Comparison of ENCODE assay signal across 9 cellular contexts in the genomic region with DNA sequence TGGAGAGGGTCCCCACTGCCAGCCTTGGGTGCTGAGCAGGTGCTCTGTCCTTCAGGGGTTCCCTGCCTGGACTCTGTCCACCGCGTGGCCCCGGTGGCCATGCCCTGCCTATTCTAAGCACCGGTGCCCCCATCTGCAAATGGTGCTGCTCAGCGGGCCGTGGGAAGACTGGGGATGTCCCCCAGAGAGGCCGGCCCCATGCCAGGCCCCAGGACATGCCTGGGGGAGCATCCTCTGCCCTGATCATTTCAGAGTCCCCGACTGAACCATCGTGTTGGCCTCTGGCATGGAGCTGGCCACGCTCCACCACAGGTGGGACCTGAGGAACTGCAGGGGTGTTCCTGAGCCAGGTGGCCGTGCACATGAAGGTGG.
DNase-seq lines count a peak whose midpoint lies in the region; ATAC-seq, FAIRE-seq and TF ChIP-seq lines count a peak whose summit lies in the region.
"Had no signal": no experiment of that assay in that cellular context is flagged by ENCODE, and none has a peak within 500 bp of the region (broad histone marks: within the 10 kb centered on the region; RNA-seq: fewer than 3 reads in every experiment).

No MANE protein-coding gene starts in this region.

- no peaks in the 10 kb centered on the region for H3K9me3 ChIP-seq in suprapubic skin
- no peaks in the 10 kb centered on the region for H3K9me3 ChIP-seq in kidney (ENCODE audit: control insufficient read depth in 1 of 2, low read length in 2 of 2)

- H3K36me3 ChIP-seq in suprapubic skin: no peaks in the 10 kb centered on the region
- H3K36me3 ChIP-seq in kidney (ENCODE audit: control insufficient read depth in 1 of 2, insufficient read depth in 2 of 2, low read length in 2 of 2): no peaks in the 10 kb centered on the region

- POLR2A ChIA-PET in activated CD4-positive, alpha-beta T cell treated with anti-CD3 and anti-CD28 coated beads, Interleukin-2, amount 10 ng/mL, durations not matched to agents 7 days and 5 days (lab: Charles Lee): no interaction called here
- POLR2A ChIA-PET in activated CD8-positive, alpha-beta T cell treated with anti-CD3 and anti-CD28 coated beads, Interleukin-2, amount 10 ng/mL, durations not matched to agents 7 days and 5 days (lab: Charles Lee): interaction anchor here (0.6 to 0.9 kb wide), 2 partner anchors 24 to 52 kb away, joined by 3 to 4 read pairs; no protein-coding TSS in a partner anchor

- no CpG with 5 or more reads among the region's 11 CpGs for WGBS in suprapubic skin

- H3K27ac Mint-ChIP-seq in activated CD4-positive, alpha-beta T cell treated with anti-CD3 and anti-CD28 coated beads, Interleukin-2, amount 10 ng/mL, durations not matched to agents 7 days and 5 days: peak overlapping the region; percentile 91
- H3K27ac Mint-ChIP-seq in activated CD8-positive, alpha-beta T cell treated with anti-CD3 and anti-CD28 coated beads, Interleukin-2, amount 10 ng/mL, durations not matched to agents 7 days and 5 days: peak overlapping the region; percentile 89

- no peak for DNase-seq in activated CD4-positive, alpha-beta T cell treated with anti-CD3 and anti-CD28 coated beads, Interleukin-2, amount 10 ng/mL, durations not matched to agents 7 days and 5 days
- DNase-seq in activated CD4-positive, alpha-beta T cell treated with anti-CD3 and anti-CD28 coated beads for 48 hours: no peak
- no peak for DNase-seq in activated CD8-positive, alpha-beta T cell treated with anti-CD3 and anti-CD28 coated beads, Interleukin-2, amount 10 ng/mL, durations not matched to agents 7 days and 5 days
- no peak for DNase-seq in suprapubic skin (ENCODE audit: low spot score in 2 of 2)
- DNase-seq in HK-2 (ENCODE audit: unreplicated experiment): no peak
- DNase-seq in kidney: no peak
- no peak for DNase-seq in cerebellar cortex (ENCODE audit: low spot score)
- DNase-seq: SHP77 treated with DMSO at 0.1 percent for 48 hours had no signal

- H3K4me1 Mint-ChIP-seq in activated CD4-positive, alpha-beta T cell treated with anti-CD3 and anti-CD28 coated beads, Interleukin-2, amount 10 ng/mL, durations not matched to agents 7 days and 5 days: peaks cover 38% of the 10 kb centered on the region
- peaks cover 58% of the 10 kb centered on the region for H3K4me1 Mint-ChIP-seq in activated CD8-positive, alpha-beta T cell treated with anti-CD3 and anti-CD28 coated beads, Interleukin-2, amount 10 ng/mL, durations not matched to agents 7 days and 5 days (ENCODE audit: low read depth)

- H3K27me3 Mint-ChIP-seq in activated CD4-positive, alpha-beta T cell treated with anti-CD3 and anti-CD28 coated beads, Interleukin-2, amount 10 ng/mL, durations not matched to agents 7 days and 5 days: peaks cover 7% of the 10 kb centered on the region
- peaks cover 15% of the 10 kb centered on the region for H3K27me3 Mint-ChIP-seq in activated CD8-positive, alpha-beta T cell treated with anti-CD3 and anti-CD28 coated beads, Interleukin-2, amount 10 ng/mL, durations not matched to agents 7 days and 5 days (ENCODE audit: low read depth)

- peaks cover 93% of the 10 kb centered on the region for H3K4me1 ChIP-seq in suprapubic skin
- peaks cover 42 to 85% of the 10 kb centered on the region in 2 donors for H3K4me1 ChIP-seq in kidney (ENCODE audit: control insufficient read depth in 1 of 2, insufficient read depth in 1 of 2, low read depth in 1 of 2, low read length in 2 of 2)

- H3K9me3 Mint-ChIP-seq in activated CD4-positive, alpha-beta T cell treated with anti-CD3 and anti-CD28 coated beads, Interleukin-2, amount 10 ng/mL, durations not matched to agents 7 days and 5 days: peaks cover 4% of the 10 kb centered on the region
- H3K9me3 Mint-ChIP-seq in activated CD8-positive, alpha-beta T cell treated with anti-CD3 and anti-CD28 coated beads, Interleukin-2, amount 10 ng/mL, durations not matched to agents 7 days and 5 days (ENCODE audit: insufficient read depth): no peaks in the 10 kb centered on the region

- H3K27ac ChIP-seq in suprapubic skin (peak overlapping the region; percentile 40), kidney (ENCODE audit: low read depth in 2 of 2, low read length in 2 of 2) (no peak overlapping the region)

- H3K27me3 ChIP-seq in suprapubic skin: no peaks in the 10 kb centered on the region

- peak; percentile 19 for ATAC-seq in HG02840 (IDR thresholded peaks at IDR 0.05; ENCODE audit: low FRiP score, unreplicated experiment)
- no peak for ATAC-seq in activated CD8-positive, alpha-beta T cell treated with anti-CD3 and anti-CD28 coated beads, Interleukin-2, amount 10 ng/mL, durations not matched to agents 7 days and 5 days

- FAIRE-seq in kidney (lab: Jason Lieb, UNC): no peak

- H3K36me3 Mint-ChIP-seq in activated CD4-positive, alpha-beta T cell treated with anti-CD3 and anti-CD28 coated beads, Interleukin-2, amount 10 ng/mL, durations not matched to agents 7 days and 5 days (ENCODE audit: low read depth): no peaks in the 10 kb centered on the region
- H3K36me3 Mint-ChIP-seq in activated CD8-positive, alpha-beta T cell treated with anti-CD3 and anti-CD28 coated beads, Interleukin-2, amount 10 ng/mL, durations not matched to agents 7 days and 5 days (ENCODE audit: low read depth): peaks cover 3% of the 10 kb centered on the region

- H3K9ac ChIP-seq in kidney (ENCODE audit: low read length in 2 of 2): no peak overlapping the region

- intact Hi-C loops in kidney (cut with DNase I): no loop called here

- H3K4me3 ChIP-seq in suprapubic skin (peak overlapping the region; percentile 6), kidney (ENCODE audit: low read length in 2 of 2) (no peak overlapping the region)

- TF ChIP-seq EP300 in suprapubic skin (IDR thresholded peaks at IDR 0.05): no peak

- no peak for TF ChIP-seq POLR2A in suprapubic skin (IDR thresholded peaks at IDR 0.05)

- H3K4me3 Mint-ChIP-seq in activated CD4-positive, alpha-beta T cell treated with anti-CD3 and anti-CD28 coated beads, Interleukin-2, amount 10 ng/mL, durations not matched to agents 7 days and 5 days: peak overlapping the region; percentile 58
- H3K4me3 Mint-ChIP-seq in activated CD8-positive, alpha-beta T cell treated with anti-CD3 and anti-CD28 coated beads, Interleukin-2, amount 10 ng/mL, durations not matched to agents 7 days and 5 days: peak overlapping the region; percentile 70

- no peak for TF ChIP-seq CTCF in suprapubic skin (IDR thresholded peaks at IDR 0.05)
- TF ChIP-seq CTCF in kidney (IDR thresholded peaks at IDR 0.05; ENCODE audit: borderline replicate concordance, extremely low read depth, insufficient read depth): no peak

- CTCF ChIA-PET in activated CD4-positive, alpha-beta T cell treated with anti-CD3 and anti-CD28 coated beads, Interleukin-2, amount 10 ng/mL, durations not matched to agents 7 days and 5 days (lab: Charles Lee): interaction anchor here (1.1 to 1.8 kb wide), 3 partner anchors 46 to 63 kb away, joined by 3 to 4 read pairs (median 4); no protein-coding TSS in a partner anchor
- CTCF ChIA-PET in activated CD8-positive, alpha-beta T cell treated with anti-CD3 and anti-CD28 coated beads, Interleukin-2, amount 10 ng/mL, durations not matched to agents 7 days and 5 days (lab: Charles Lee): interaction anchor here (0.9 to 1.4 kb wide), 3 partner anchors 8 to 13 kb away, joined by 3 to 5 read pairs (median 5); no protein-coding TSS in a partner anchor
